Comparison of ENCODE assay signal across 34 cellular contexts in the genomic region with DNA sequence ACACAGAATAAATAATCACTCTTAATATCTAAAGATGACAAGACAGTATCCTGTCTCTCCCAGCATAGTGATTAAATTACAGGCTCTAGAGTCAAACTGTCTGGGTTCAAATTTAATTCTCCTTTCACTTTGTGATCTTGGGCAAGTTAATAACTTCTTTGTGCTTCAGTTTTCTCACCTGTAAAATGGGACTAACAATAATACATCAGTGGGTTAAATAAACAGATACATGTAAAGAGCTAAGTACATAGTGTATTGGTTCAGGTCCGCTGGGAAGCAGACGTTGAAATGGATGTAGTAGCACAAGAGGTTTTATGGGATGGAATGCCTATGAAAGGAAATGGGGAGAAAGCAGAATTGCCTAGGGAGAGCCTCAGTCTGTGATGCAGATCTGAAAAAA.
"Had no signal": no experiment of that assay in that cellular context is flagged by ENCODE, and none has a peak within 500 bp of the region (broad histone marks: within the 10 kb centered on the region; RNA-seq: fewer than 3 reads in every experiment).

No MANE protein-coding gene starts in this region.

- H3K9me3 ChIP-seq: adrenal gland, body of pancreas, breast epithelium had no signal

- H3K4me1 Mint-ChIP-seq: activated B cell treated with CpG ODN at 0.5 μM for 24 hours; activated CD4-positive, alpha-beta T cell treated with anti-CD3 and anti-CD28 coated beads, Interleukin-2, amount 10 ng/mL, durations not matched to agents 24 days and 14 days had no signal

- H3K4me3 Mint-ChIP-seq: activated B cell treated with CpG ODN at 0.5 μM for 24 hours; activated CD4-positive, alpha-beta memory T cell treated with anti-CD3 and anti-CD28 coated beads for 36 hours; activated CD4-positive, alpha-beta T cell treated with anti-CD3 and anti-CD28 coated beads, Interleukin-2, amount 10 ng/mL, durations not matched to agents 24 days and 14 days; activated CD8-positive, alpha-beta T cell treated with anti-CD3 and anti-CD28 coated beads for 36 hours; activated naive CD4-positive, alpha-beta T cell treated with anti-CD3 and anti-CD28 coated beads for 36 hours; activated naive CD8-positive, alpha-beta T cell treated with anti-CD3 and anti-CD28 coated beads for 36 hours; activated T-cell treated with anti-CD3 and anti-CD28 coated beads, Interleukin-2, amount 50 U/mL, for 4 hours; activated T-cell treated with anti-CD3 and anti-CD28 coated beads, Interleukin-2, amount 50 U/mL, for 72 hours; activated T-helper 1 cell treated with anti-CD3 and anti-CD28 coated beads, Interleukin-12 subunit alpha, Interleukin-12 subunit beta, Interleukin-2, Interleukin-4 antibody, amounts not matched to agents 30 ng/mL and 10 ng/mL and 1 ng/mL, durations not matched to agents 14 hours and 24 hours and 36 hours; activated T-helper 17 cell treated with anti-CD3 and anti-CD28 coated beads, Interleukin-2, amount 50 U/mL, for 72 hours; T-helper 1 cell treated with Interleukin-12 subunit alpha and Interleukin-12 subunit beta and Interleukin-4 antibody, amounts not matched to agents 30 μg/mL and 1 μg/mL, for 36 hours; T-helper 2 cell treated with Interferon-gamma antibody and Interleukin-4, amounts not matched to agents 5 μg/mL and 100 μg/mL, for 36 hours had no signal

- H3K9me3 Mint-ChIP-seq: activated B cell treated with CpG ODN at 0.5 μM for 24 hours; activated CD4-positive, alpha-beta memory T cell treated with anti-CD3 and anti-CD28 coated beads for 36 hours; activated CD4-positive, alpha-beta T cell treated with anti-CD3 and anti-CD28 coated beads, Interleukin-2, amount 10 ng/mL, durations not matched to agents 24 days and 14 days; activated CD8-positive, alpha-beta T cell treated with anti-CD3 and anti-CD28 coated beads for 36 hours; activated naive CD4-positive, alpha-beta T cell treated with anti-CD3 and anti-CD28 coated beads for 36 hours; activated naive CD4-positive, alpha-beta T cell treated with anti-CD3 and anti-CD28 coated beads, Interleukin-2, amount 50 U/mL, for 72 hours; activated naive CD8-positive, alpha-beta T cell treated with anti-CD3 and anti-CD28 coated beads for 36 hours; activated T-cell treated with anti-CD3 and anti-CD28 coated beads, Interleukin-2, amount 50 U/mL, for 4 hours; activated T-cell treated with anti-CD3 and anti-CD28 coated beads, Interleukin-2, amount 50 U/mL, for 72 hours; activated T-helper 1 cell treated with anti-CD3 and anti-CD28 coated beads, Interleukin-12 subunit alpha, Interleukin-12 subunit beta, Interleukin-2, Interleukin-4 antibody, amounts not matched to agents 30 ng/mL and 10 ng/mL and 1 ng/mL, durations not matched to agents 14 hours and 24 hours and 36 hours; activated T-helper 17 cell treated with anti-CD3 and anti-CD28 coated beads, Interleukin-2, amount 50 U/mL, for 72 hours; T-helper 1 cell treated with Interleukin-12 subunit alpha and Interleukin-12 subunit beta and Interleukin-4 antibody, amounts not matched to agents 30 μg/mL and 1 μg/mL, for 36 hours; T-helper 2 cell treated with Interferon-gamma antibody and Interleukin-4, amounts not matched to agents 5 μg/mL and 100 μg/mL, for 36 hours had no signal

- DNase-seq: activated B cell treated with CpG ODN at 0.5 μM for 24 hours; activated CD4-positive, alpha-beta memory T cell treated with anti-CD3 and anti-CD28 coated beads for 36 hours; activated CD4-positive, alpha-beta T cell treated with anti-CD3 and anti-CD28 coated beads for 4 hours; activated CD4-positive, alpha-beta T cell treated with anti-CD3 and anti-CD28 coated beads, Interleukin-2, amount 10 ng/mL, durations not matched to agents 24 days and 14 days; activated CD4-positive, alpha-beta T cell treated with anti-CD3 and anti-CD28 coated beads, Interleukin-2, amount 50 U/mL, for 1 hour; activated CD4-positive, alpha-beta T cell treated with anti-CD3 and anti-CD28 coated beads, Interleukin-2, amount 50 U/mL, for 4 hours; activated CD4-positive, CD25-positive, alpha-beta regulatory T cell treated with anti-CD3 and anti-CD28 coated beads, Interleukin-2, amount 50 U/mL, for 72 hours; activated CD8-positive, alpha-beta memory T cell treated with anti-CD3 and anti-CD28 coated beads, Interleukin-2, amount 50 U/mL, for 4 hours; activated CD8-positive, alpha-beta T cell treated with anti-CD3 and anti-CD28 coated beads for 36 hours; activated effector memory CD4-positive, alpha-beta T cell treated with anti-CD3 and anti-CD28 coated beads, Interleukin-2, amount 50 U/mL, for 16 hours; activated gamma-delta T cell treated with Interleukin-2 at 50 U/mL for 16 hours; activated naive CD4-positive, alpha-beta T cell; activated naive CD4-positive, alpha-beta T cell treated with anti-CD3 and anti-CD28 coated beads for 36 hours; activated naive CD4-positive, alpha-beta T cell treated with anti-CD3 and anti-CD28 coated beads, Interleukin-2, amount 50 U/mL, for 16 hours; activated naive CD8-positive, alpha-beta T cell treated with anti-CD3 and anti-CD28 coated beads for 36 hours; activated T-cell treated with anti-CD3 and anti-CD28 coated beads for 4 hours; activated T-cell treated with anti-CD3 and anti-CD28 coated beads, Interleukin-2, amount 50 U/mL, for 1 hour; activated T-cell treated with anti-CD3 and anti-CD28 coated beads, Interleukin-2, amount 50 U/mL, for 4 hours; activated T-cell treated with anti-CD3 and anti-CD28 coated beads, Interleukin-2, amount 50 U/mL, for 72 hours; adrenal gland; amniotic stem cell; aorta; body of pancreas; brain microvascular endothelial cell; central memory CD4-positive, alpha-beta T cell; T-helper 2 cell; T-helper 9 cell had no signal

- H3K27ac Mint-ChIP-seq: activated B cell treated with CpG ODN at 0.5 μM for 24 hours; activated CD4-positive, alpha-beta memory T cell treated with anti-CD3 and anti-CD28 coated beads for 36 hours; activated CD4-positive, alpha-beta T cell treated with anti-CD3 and anti-CD28 coated beads, Interleukin-2, amount 10 ng/mL, durations not matched to agents 24 days and 14 days; activated CD8-positive, alpha-beta T cell treated with anti-CD3 and anti-CD28 coated beads for 36 hours; activated naive CD4-positive, alpha-beta T cell treated with anti-CD3 and anti-CD28 coated beads for 36 hours; activated naive CD4-positive, alpha-beta T cell treated with anti-CD3 and anti-CD28 coated beads, Interleukin-2, amount 50 U/mL, for 72 hours; activated naive CD8-positive, alpha-beta T cell treated with anti-CD3 and anti-CD28 coated beads for 36 hours; activated T-cell treated with anti-CD3 and anti-CD28 coated beads, Interleukin-2, amount 50 U/mL, for 72 hours; activated T-helper 1 cell treated with anti-CD3 and anti-CD28 coated beads, Interleukin-12 subunit alpha, Interleukin-12 subunit beta, Interleukin-2, Interleukin-4 antibody, amounts not matched to agents 30 ng/mL and 10 ng/mL and 1 ng/mL, durations not matched to agents 14 hours and 24 hours and 36 hours; activated T-helper 17 cell treated with anti-CD3 and anti-CD28 coated beads, Interleukin-2, amount 50 U/mL, for 72 hours; T-helper 1 cell treated with Interleukin-12 subunit alpha and Interleukin-12 subunit beta and Interleukin-4 antibody, amounts not matched to agents 30 μg/mL and 1 μg/mL, for 36 hours; T-helper 2 cell treated with Interferon-gamma antibody and Interleukin-4, amounts not matched to agents 5 μg/mL and 100 μg/mL, for 36 hours had no signal

- H3K27me3 ChIP-seq: adrenal gland, body of pancreas, brain microvascular endothelial cell, breast epithelium had no signal

- H3K27me3 Mint-ChIP-seq: activated CD4-positive, alpha-beta memory T cell treated with anti-CD3 and anti-CD28 coated beads for 36 hours; activated CD4-positive, alpha-beta T cell treated with anti-CD3 and anti-CD28 coated beads, Interleukin-2, amount 10 ng/mL, durations not matched to agents 24 days and 14 days; activated CD8-positive, alpha-beta T cell treated with anti-CD3 and anti-CD28 coated beads for 36 hours; activated naive CD8-positive, alpha-beta T cell treated with anti-CD3 and anti-CD28 coated beads for 36 hours; activated T-helper 17 cell treated with anti-CD3 and anti-CD28 coated beads, Interleukin-2, amount 50 U/mL, for 72 hours had no signal

- H3K36me3 ChIP-seq: adrenal gland, brain microvascular endothelial cell, breast epithelium had no signal

- H3K27ac ChIP-seq: adrenal gland, body of pancreas, brain microvascular endothelial cell, breast epithelium, VCaP had no signal

- H3K4me1 ChIP-seq: breast epithelium had no signal

- H3K36me3 Mint-ChIP-seq: activated CD4-positive, alpha-beta memory T cell treated with anti-CD3 and anti-CD28 coated beads for 36 hours; activated naive CD4-positive, alpha-beta T cell treated with anti-CD3 and anti-CD28 coated beads, Interleukin-2, amount 50 U/mL, for 72 hours; activated naive CD8-positive, alpha-beta T cell treated with anti-CD3 and anti-CD28 coated beads for 36 hours had no signal

- H3K4me3 ChIP-seq: adrenal gland, body of pancreas, breast epithelium had no signal
